8 cellular contexts compared by ENCODE assay signal in genomic region chr19:18007939-18008673, GRCh38. TPM values are rescaled to one million over a fixed set of nuclear protein-coding genes. Genes with fewer than 3 reads are reported as not detected.
DNase-seq lines count a peak whose midpoint lies in the region; ATAC-seq and TF ChIP-seq lines count a peak whose summit lies in the region.

ARRDC2 (plus strand) TSS chr19:18008170; CDS start chr19:18008311, 141 bp downstream.

- no peak within 1 kb of the TSS for H3K23ac ChIP-seq in mesendoderm (ENCODE audit: low read length)

- H3K79me2 ChIP-seq in mesendoderm (ENCODE audit: control insufficient read depth, insufficient read depth, low read length): no peaks in the 10 kb centered on the region

- ATAC-seq in HG03025 (IDR thresholded peaks at IDR 0.05; ENCODE audit: low FRiP score, unreplicated experiment) (peak; percentile 39), GM18517 (IDR thresholded peaks at IDR 0.05; ENCODE audit: unreplicated experiment) (no peak)

- H3K27ac Mint-ChIP-seq in endodermal cell: peak within 1 kb of the TSS; percentile 80

- peaks cover 19% of the 10 kb centered on the region for H3K36me3 Mint-ChIP-seq in endodermal cell (ENCODE audit: low read depth)

- H3K36me3 ChIP-seq in endodermal cell (ENCODE audit: control insufficient read depth, insufficient read depth, low read length): peaks cover 7% of the 10 kb centered on the region
- no peaks in the 10 kb centered on the region for H3K36me3 ChIP-seq in mesendoderm (ENCODE audit: control insufficient read depth, insufficient read depth, low read length)

- H3K27me3 Mint-ChIP-seq in endodermal cell (ENCODE audit: insufficient read depth): no peaks in the 10 kb centered on the region

- no peak within 1 kb of the TSS for H2BK5ac ChIP-seq in mesendoderm (ENCODE audit: low read length)

- peaks cover 2% of the 10 kb centered on the region for H3K4me1 Mint-ChIP-seq in endodermal cell

- H3K4me2 ChIP-seq in mesendoderm (ENCODE audit: low read length): peak within 1 kb of the TSS; percentile 75

- no peak within 1 kb of the TSS for H4K5ac ChIP-seq in mesendoderm (ENCODE audit: low read length)

- WGBS in endodermal cell (ENCODE audit: insufficient coverage in 1 of 2, insufficient read length in 1 of 2), 2 experiments: 42 to 50% methylated on average over 58 to 91 of the region's 91 CpGs
- WGBS in mesendoderm (ENCODE audit: extremely low coverage, insufficient coverage, low lambda C conversion rate): no CpG with 5 or more reads among the region's 91 CpGs

- no peak within 1 kb of the TSS for H4K8ac ChIP-seq in mesendoderm (ENCODE audit: low read depth, low read length)

- no peak within 1 kb of the TSS for H2BK15ac ChIP-seq in mesendoderm (replicated peaks; ENCODE audit: low read depth)

- H3K27me3 ChIP-seq in endodermal cell (ENCODE audit: control insufficient read depth, insufficient read depth, low read length, poor library complexity, severe bottlenecking): no peaks in the 10 kb centered on the region
- no peaks in the 10 kb centered on the region for H3K27me3 ChIP-seq in mesendoderm (ENCODE audit: insufficient read depth, low read length, poor library complexity)

- H3K4ac ChIP-seq in mesendoderm (ENCODE audit: low read depth, low read length): no peak within 1 kb of the TSS

- H3K27ac ChIP-seq in endodermal cell (ENCODE audit: low read depth, low read length) (no peak within 1 kb of the TSS), mesendoderm (ENCODE audit: low read depth, low read length) (no peak within 1 kb of the TSS)

- no peak for TF ChIP-seq CTCF in endodermal cell (conservative IDR thresholded peaks at IDR 0.05)

- peak; percentile 94 for DNase-seq in Daoy (ENCODE audit: low read depth)
- DNase-seq in NCI-H748 (lab: John Stamatoyannopoulos, UW; ENCODE audit: unreplicated experiment): peak; percentile 87
- peak; percentile 64 for DNase-seq in activated CD8-positive, alpha-beta memory T cell treated with anti-CD3 and anti-CD28 coated beads, Interleukin-2, amount 50 U/mL, for 24 hours (ENCODE audit: extremely low read depth)
- peak; percentile 96 for DNase-seq in endodermal cell
- peak; percentile 94 for DNase-seq in mesendoderm
- peak; percentile 85 for DNase-seq in stimulated activated CD8-positive, alpha-beta memory T cell treated with anti-CD3 and anti-CD28 coated beads, Interleukin-12 subunit alpha, Interleukin-12 subunit beta, amount 100 ng/mL, for 1 hour (ENCODE audit: low read depth)

- H3K4me3 ChIP-seq in endodermal cell (ENCODE audit: low read length) (peak within 1 kb of the TSS; percentile 81), mesendoderm (ENCODE audit: low read length) (peak within 1 kb of the TSS; percentile 36)

- peak within 1 kb of the TSS; percentile 73 for H3K56ac ChIP-seq in mesendoderm (ENCODE audit: low read length)

- H3K9me3 Mint-ChIP-seq in endodermal cell: peaks cover 7% of the 10 kb centered on the region

- no peak within 1 kb of the TSS for H2BK120ac ChIP-seq in mesendoderm (ENCODE audit: low read depth, low read length)

- peak within 1 kb of the TSS; percentile 54 for H3K4me3 Mint-ChIP-seq in endodermal cell

- no peaks in the 10 kb centered on the region for H3K79me1 ChIP-seq in mesendoderm (ENCODE audit: low read length)

- H3K9ac ChIP-seq in endodermal cell (ENCODE audit: extremely low read depth, low read length, poor library complexity, severe bottlenecking) (no peak within 1 kb of the TSS), mesendoderm (ENCODE audit: low read length) (peak within 1 kb of the TSS; percentile 66)

- peaks cover 4% of the 10 kb centered on the region for H3K4me1 ChIP-seq in endodermal cell (ENCODE audit: control insufficient read depth, insufficient read depth, low read length)
- H3K4me1 ChIP-seq in mesendoderm (ENCODE audit: control insufficient read depth, low read depth, low read length): no peaks in the 10 kb centered on the region

- no peak within 1 kb of the TSS for H2AK5ac ChIP-seq in mesendoderm (ENCODE audit: low read length)

- no peak within 1 kb of the TSS for H3K18ac ChIP-seq in mesendoderm (ENCODE audit: low read length)

- H3K9me3 ChIP-seq in endodermal cell (ENCODE audit: control insufficient read depth, low read length): no peaks in the 10 kb centered on the region

RNA-seq across cellular contexts. Expression of gene ARRDC2, which starts in this region (rescaled TPM):
- total RNA-seq in Daoy (2014; rRNA removed; shearing (Covaris generic)): 25.6 and 35.7 TPM in 2 replicates
- 1 to 10 TPM; 6.8 to 7.0 TPM for total RNA-seq in endodermal cell
- 3.3 TPM for polyA plus RNA-seq in endodermal cell (2013, experiment 1 of 2)
- polyA plus RNA-seq in endodermal cell (2013, experiment 2 of 2): 2.4 TPM
- polyA plus RNA-seq in mesendoderm (2013, experiment 1 of 2): 1.6 TPM
- polyA plus RNA-seq in mesendoderm (2013, experiment 2 of 2): 1.6 TPM
